ENCODE assay signal across 8 cellular contexts in the genomic region with DNA sequence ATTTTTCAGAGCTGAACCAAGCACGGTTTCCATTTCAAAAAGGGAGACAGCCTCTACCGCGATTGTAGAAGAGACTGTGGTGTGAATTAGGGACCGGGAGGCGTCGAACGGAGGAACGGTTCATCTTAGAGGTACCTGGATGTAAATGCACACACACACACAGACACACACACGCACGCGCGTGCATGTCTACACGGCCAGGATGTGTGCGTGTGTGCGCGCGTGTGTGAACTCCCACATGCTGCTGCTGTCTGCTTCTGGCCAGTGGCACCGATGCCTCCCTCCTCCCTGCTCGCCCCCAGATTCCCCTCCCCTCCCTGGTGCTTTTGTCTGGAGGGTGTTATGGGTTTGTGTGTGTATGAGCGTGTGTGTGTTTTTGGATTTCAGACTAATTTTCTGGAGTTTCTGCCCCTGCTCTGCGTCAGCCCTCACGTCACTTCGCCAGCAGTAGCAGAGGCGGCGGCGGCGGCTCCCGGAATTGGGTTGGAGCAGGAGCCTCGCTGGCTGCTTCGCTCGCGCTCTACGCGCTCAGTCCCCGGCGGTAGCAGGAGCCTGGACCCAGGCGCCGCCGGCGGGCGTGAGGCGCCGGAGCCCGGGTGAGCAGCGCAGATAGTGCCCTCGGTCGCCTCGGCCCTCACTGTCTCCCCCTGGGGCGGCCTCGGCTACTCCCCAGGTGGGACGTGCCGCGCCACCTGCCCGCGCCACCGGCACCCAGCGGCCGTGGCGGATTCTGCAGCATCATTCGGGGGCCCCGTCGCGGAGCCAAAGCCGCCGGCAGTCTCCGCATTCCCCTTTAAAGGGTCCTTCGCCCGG. TPM values are rescaled to one million over a fixed set of nuclear protein-coding genes. Genes with fewer than 3 reads are reported as not detected.
DNase-seq lines count a peak whose midpoint lies in the region; ATAC-seq and TF ChIP-seq lines count a peak whose summit lies in the region.

TSS of gene NTRK2 (plus strand) at position 437 of the 813 bp plus-strand sequence. CDS start 1,020 bp downstream, outside the sequence.

- BruUV-seq in Panc1 (replicated peaks; lab: Mats Ljungman, UMichigan): no TSS peak

- H3K27me3 ChIP-seq in ACC112 (ENCODE audit: insufficient read depth, low read length) (peaks cover 82% of the 10 kb centered on the region), Panc1 (ENCODE audit: control insufficient read depth, insufficient read depth, low read length) (no peaks in the 10 kb centered on the region), right lobe of liver (peaks cover 4 to 6% of the 10 kb centered on the region in 2 donors), stomach smooth muscle (ENCODE audit: control insufficient read depth in 1 of 2, insufficient read depth in 2 of 2, low read length in 2 of 2) (peaks cover 7 to 15% of the 10 kb centered on the region in 2 donors)

- peak within 1 kb of the TSS; percentile 36 to 40 for H3K9ac ChIP-seq in stomach smooth muscle (ENCODE audit: low read length in 2 of 2)

- in situ Hi-C loops in Panc1 (cut with HindIII; ENCODE audit: low pct_unique_long_range_greater_than_20kb, low sequenced_read_pairs): no loop called here

- DNase-seq in Panc1 (ENCODE audit: low read depth, low spot score): no peak
- peak; percentile 73 for DNase-seq in ecto neural progenitor cell (ENCODE audit: low spot score)
- peak in 1 of 3 donors; percentile 28 for DNase-seq in right lobe of liver
- DNase-seq in MV-4-11 (lab: John Stamatoyannopoulos, UW): no peak

- H3K36me3 ChIP-seq in ACC112 (ENCODE audit: insufficient read depth, low read length) (no peaks in the 10 kb centered on the region), Panc1 (ENCODE audit: control insufficient read depth, insufficient read depth, low read length) (no peaks in the 10 kb centered on the region), right lobe of liver (no peaks in the 10 kb centered on the region), stomach smooth muscle (ENCODE audit: control insufficient read depth in 2 of 2, insufficient read depth in 2 of 2, low read length in 2 of 2) (no peaks in the 10 kb centered on the region)

- no peaks in the 10 kb centered on the region for H3K79me2 ChIP-seq in ACC112 (ENCODE audit: control insufficient read depth, insufficient read depth, low read length, unreplicated experiment)

- H3K4me1 ChIP-seq in ACC112 (ENCODE audit: control insufficient read depth, insufficient read depth, low read length, unreplicated experiment) (peaks cover 2% of the 10 kb centered on the region), Panc1 (ENCODE audit: control insufficient read depth, insufficient read depth, low read length) (no peaks in the 10 kb centered on the region), right lobe of liver (peaks cover 0 to 25% (median 0%) of the 10 kb centered on the region in 4 donors), stomach smooth muscle (ENCODE audit: control insufficient read depth, insufficient read depth, low read length) (peaks cover 27% of the 10 kb centered on the region)

- intact Hi-C loops in Panc1 (cut with micrococcal nuclease; ENCODE audit: unreplicated experiment) (no loop called here), right lobe of liver (cut with DNase I) (no loop called here)

- no peak for TF ChIP-seq POLR2A in right lobe of liver (IDR thresholded peaks at IDR 0.05)

- POLR2A ChIA-PET in Panc1 (lab: Charles Lee): no interaction called here

- no peak for TF ChIP-seq CTCF in Panc1 (IDR thresholded peaks at IDR 0.05)
- TF ChIP-seq CTCF in right lobe of liver (IDR thresholded peaks at IDR 0.05): no peak

- ATAC-seq in GM18868 (IDR thresholded peaks at IDR 0.05; ENCODE audit: unreplicated experiment): peak; percentile 38
- ATAC-seq in Panc1: no peak
- ATAC-seq in right lobe of liver: no peak
- no peak for ATAC-seq in HG02840 (IDR thresholded peaks at IDR 0.05; ENCODE audit: low FRiP score, unreplicated experiment)

- WGBS in right lobe of liver (ENCODE audit: insufficient coverage, low coverage, low lambda C conversion rate, missing lambda C conversion rate): 6% methylated on average over 22 of the region's 68 CpGs

- H3K9me3 ChIP-seq in Panc1 (ENCODE audit: control insufficient read depth, insufficient read depth, low read depth, low read length): no peaks in the 10 kb centered on the region
- H3K9me3 ChIP-seq in right lobe of liver: no peaks in the 10 kb centered on the region
- H3K9me3 ChIP-seq in stomach smooth muscle (ENCODE audit: control insufficient read depth in 2 of 2, low read length in 2 of 2): no peaks in the 10 kb centered on the region

- H3K27ac ChIP-seq in ACC112 (ENCODE audit: low read depth, low read length) (no peak within 1 kb of the TSS), Panc1 (ENCODE audit: low read length) (no peak within 1 kb of the TSS), right lobe of liver (no peak within 1 kb of the TSS), stomach smooth muscle (ENCODE audit: low read length) (peak within 1 kb of the TSS; percentile 18)

- CTCF ChIA-PET in Panc1 (lab: Charles Lee): no interaction called here

- peak within 1 kb of the TSS; percentile 81 for H2AFZ ChIP-seq in ACC112 (ENCODE audit: low read length, unreplicated experiment)

- H3K4me3 ChIP-seq in ACC112 (ENCODE audit: low read depth, low read length) (peak within 1 kb of the TSS; percentile 75), Panc1 (ENCODE audit: low read depth in 2 of 2, low read length in 2 of 2) (peak within 1 kb of the TSS; percentile 40 to 57), right lobe of liver (peak within 1 kb of the TSS; percentile 9 to 37 (median 20)), stomach smooth muscle (ENCODE audit: low read length in 2 of 2) (peak within 1 kb of the TSS; percentile 81 to 82)

RNA-seq across cellular contexts. Expression of gene NTRK2, which starts in this region (rescaled TPM):
- 0.23 TPM for total RNA-seq in Panc1 (2021; ENCODE audit: unreplicated experiment)
- polyA plus RNA-seq in Panc1 (2012; ENCODE audit: insufficient read length): 0.25 TPM
- total RNA-seq in right lobe of liver: under 1 TPM; 0.18 to 0.49 (median 0.30) TPM

Comparison
In these comparisons a context has a peak if more than half of its experiments do, and no peak if none do; other contexts are left out.
1. H3K4me3 ChIP-seq: peak in every context shown above with its lines; median percentile 82 in stomach smooth muscle; 75 in ACC112; 48 in Panc1; 20 in right lobe of liver.